In genomic region chr10:133379801-133380666, GRCh38 we compare ENCODE assay signal across 6 cellular contexts. TPM values are rescaled to one million over a fixed set of nuclear protein-coding genes. Genes with fewer than 3 reads are reported as not detected.
DNase-seq lines count a peak whose midpoint lies in the region; ATAC-seq and TF ChIP-seq lines count a peak whose summit lies in the region.

No MANE protein-coding gene starts in this region.

- no peak overlapping the region for H3K27ac ChIP-seq in CD8-positive, alpha-beta T cell (ENCODE audit: low read depth, low read length)
- H3K27ac ChIP-seq in mesodermal cell (ENCODE audit: low read depth, low read length, severe bottlenecking), result no peak overlapping the region

- intact Hi-C loops in CD8-positive, alpha-beta T cell (cut with DNase I, micrococcal nuclease), result loop anchor here (1.0 to 10.0 kb wide), 7 partner anchors 9 to 845 kb away; partner anchors contain the start of genes INPP5A (in 1 of the 2), MTG1 (in 1 of the 2), TUBGCP2 (in 1 of the 2) and ZNF511 (in 1 of the 2)

- peaks cover 6% of the 10 kb centered on the region for H3K36me3 Mint-ChIP-seq in CD8-positive, alpha-beta T cell
- H3K36me3 Mint-ChIP-seq in activated T-helper 17 cell treated with anti-CD3 and anti-CD28 coated beads, Interleukin-2, amount 50 U/mL, for 72 hours (ENCODE audit: low read depth), result no peaks in the 10 kb centered on the region

- CTCF ChIA-PET in CD8-positive, alpha-beta T cell (lab: Charles Lee), result interaction anchor here (1.7 kb wide), 1 partner anchor 9 kb away, joined by 5 read pairs; no protein-coding TSS in a partner anchor

- H3K27me3 Mint-ChIP-seq in CD8-positive, alpha-beta T cell (ENCODE audit: low read depth), result no peaks in the 10 kb centered on the region
- no peaks in the 10 kb centered on the region for H3K27me3 Mint-ChIP-seq in activated T-helper 17 cell treated with anti-CD3 and anti-CD28 coated beads, Interleukin-2, amount 50 U/mL, for 72 hours

- ATAC-seq in CD8-positive, alpha-beta T cell, result no peak
- no peak for ATAC-seq in activated T-helper 17 cell treated with anti-CD3 and anti-CD28 coated beads, Interleukin-2, amount 50 U/mL, for 72 hours (replicated peaks)
- no peak for ATAC-seq in HG03045 (IDR thresholded peaks at IDR 0.05; ENCODE audit: unreplicated experiment)

- peaks cover 13% of the 10 kb centered on the region for H3K4me1 ChIP-seq in CD8-positive, alpha-beta T cell (ENCODE audit: insufficient read depth, low read length)
- no peaks in the 10 kb centered on the region for H3K4me1 ChIP-seq in mesodermal cell (ENCODE audit: control insufficient read depth, insufficient read depth, low read length, poor library complexity, severe bottlenecking)

- no peaks in the 10 kb centered on the region for H3K27me3 ChIP-seq in CD8-positive, alpha-beta T cell (ENCODE audit: insufficient read depth, low read length)

- H3K9me3 Mint-ChIP-seq in CD8-positive, alpha-beta T cell, result no peaks in the 10 kb centered on the region
- H3K9me3 Mint-ChIP-seq in activated T-helper 17 cell treated with anti-CD3 and anti-CD28 coated beads, Interleukin-2, amount 50 U/mL, for 72 hours, result no peaks in the 10 kb centered on the region

- H3K36me3 ChIP-seq in CD8-positive, alpha-beta T cell (ENCODE audit: insufficient read depth, low read length), result no peaks in the 10 kb centered on the region
- H3K36me3 ChIP-seq in mesodermal cell (ENCODE audit: control insufficient read depth, insufficient read depth, low read length), result peaks cover 14% of the 10 kb centered on the region

- no peak overlapping the region for H3K27ac Mint-ChIP-seq in CD8-positive, alpha-beta T cell
- no peak overlapping the region for H3K27ac Mint-ChIP-seq in activated T-helper 17 cell treated with anti-CD3 and anti-CD28 coated beads, Interleukin-2, amount 50 U/mL, for 72 hours

- no peaks in the 10 kb centered on the region for H3K9me3 ChIP-seq in CD8-positive, alpha-beta T cell (ENCODE audit: low read length)
- no peaks in the 10 kb centered on the region for H3K9me3 ChIP-seq in mesodermal cell (ENCODE audit: control insufficient read depth, low read length)

- POLR2A ChIA-PET in CD8-positive, alpha-beta T cell (lab: Charles Lee), result interaction anchor here (0.6 to 6.1 kb wide), 3 partner anchors 9 to 59 kb away, joined by 3 to 38 read pairs (median 5); no protein-coding TSS in a partner anchor

- H3K4me3 ChIP-seq in CD8-positive, alpha-beta T cell (ENCODE audit: low read depth, low read length), result peak overlapping the region; percentile 57
- peak overlapping the region; percentile 56 for H3K4me3 ChIP-seq in mesodermal cell (ENCODE audit: extremely low read depth, insufficient read depth, low read length, poor library complexity, severe bottlenecking)

- H3K4me1 Mint-ChIP-seq in CD8-positive, alpha-beta T cell (ENCODE audit: low read depth), result peaks cover 7% of the 10 kb centered on the region
- no peaks in the 10 kb centered on the region for H3K4me1 Mint-ChIP-seq in activated T-helper 17 cell treated with anti-CD3 and anti-CD28 coated beads, Interleukin-2, amount 50 U/mL, for 72 hours

- TF ChIP-seq CTCF in CD8-positive, alpha-beta T cell (IDR thresholded peaks at IDR 0.05), result no peak

- DNase-seq in CD8-positive, alpha-beta T cell, result no peak
- no peak for DNase-seq in stimulated activated CD4-positive, alpha-beta T cell treated with anti-CD3 and anti-CD28 coated beads, Interleukin-2, amount 100 ng/mL, for 24 hours
- no peak for DNase-seq in stimulated activated CD4-positive, alpha-beta T cell treated with anti-CD3 and anti-CD28 coated beads, Interleukin-12 subunit alpha, Interleukin-12 subunit beta, amount 100 ng/mL, for 4 hours

- 93% methylated on average over 33 of the region's 36 CpGs for WGBS in mesodermal cell (ENCODE audit: insufficient coverage in 2 of 2), 2 experiments

- peak overlapping the region; percentile 76 for H3K4me3 Mint-ChIP-seq in CD8-positive, alpha-beta T cell
- H3K4me3 Mint-ChIP-seq in activated T-helper 17 cell treated with anti-CD3 and anti-CD28 coated beads, Interleukin-2, amount 50 U/mL, for 72 hours, result peak overlapping the region; percentile 46

RNA-seq across cellular contexts. Expression of gene PAOX, which starts 1.0 kb away (rescaled TPM):
- 1 to 10 TPM; 2.4 to 3.5 TPM for total RNA-seq in CD8-positive, alpha-beta T cell
- 1 to 10 TPM; 3.0 to 9.2 TPM for total RNA-seq in activated T-helper 17 cell treated with anti-CD3 and anti-CD28 coated beads, Interleukin-2, amount 50 U/mL, for 72 hours
- 5.7 TPM for polyA plus RNA-seq in mesodermal cell (2013, experiment 1 of 2)
- 4.6 TPM for polyA plus RNA-seq in mesodermal cell (2013, experiment 2 of 2)

RNA-seq across cellular contexts. Expression of gene ECHS1, which starts 6.9 kb away (rescaled TPM):
- total RNA-seq in CD8-positive, alpha-beta T cell, result 1 to 10 TPM; 7.9 to 8.5 TPM
- total RNA-seq in activated T-helper 17 cell treated with anti-CD3 and anti-CD28 coated beads, Interleukin-2, amount 50 U/mL, for 72 hours, result 10 to 100 TPM; 61.3 to 73.8 TPM
- polyA plus RNA-seq in mesodermal cell (2013, experiment 1 of 2), result 89.1 TPM
- 76.0 TPM for polyA plus RNA-seq in mesodermal cell (2013, experiment 2 of 2)

RNA-seq across cellular contexts. Expression of gene MTG1, which starts 13.9 kb away (rescaled TPM):
- 10 to 100 TPM; 30.2 to 31.0 TPM for total RNA-seq in CD8-positive, alpha-beta T cell
- 10 to 100 TPM; 38.9 to 58.8 TPM for total RNA-seq in activated T-helper 17 cell treated with anti-CD3 and anti-CD28 coated beads, Interleukin-2, amount 50 U/mL, for 72 hours
- 45.7 TPM for polyA plus RNA-seq in mesodermal cell (2013, experiment 1 of 2)
- polyA plus RNA-seq in mesodermal cell (2013, experiment 2 of 2), result 39.1 TPM

RNA-seq across cellular contexts. Expression of gene FUOM, which starts 22.2 kb away (rescaled TPM):
- 1 to 10 TPM; 7.9 to 10.0 TPM for total RNA-seq in CD8-positive, alpha-beta T cell
- 10 to 100 TPM; 13.8 to 21.9 TPM for total RNA-seq in activated T-helper 17 cell treated with anti-CD3 and anti-CD28 coated beads, Interleukin-2, amount 50 U/mL, for 72 hours
- 20.2 TPM for polyA plus RNA-seq in mesodermal cell (2013, experiment 1 of 2)
- polyA plus RNA-seq in mesodermal cell (2013, experiment 2 of 2), result 22.7 TPM

RNA-seq across cellular contexts. Expression of gene PRAP1, which starts 32.9 kb away (rescaled TPM):
- total RNA-seq in CD8-positive, alpha-beta T cell, result not detected
- total RNA-seq in activated T-helper 17 cell treated with anti-CD3 and anti-CD28 coated beads, Interleukin-2, amount 50 U/mL, for 72 hours, result not detected
- not detected for polyA plus RNA-seq in mesodermal cell (2013, experiment 1 of 2)
- not detected for polyA plus RNA-seq in mesodermal cell (2013, experiment 2 of 2)

Comparison
In these comparisons a context has a peak if more than half of its experiments do, and no peak if none do; other contexts are left out.
1. RNA of gene ECHS1, which starts 6.9 kb away (total RNA-seq): 61.3 to 73.8 TPM in activated T-helper 17 cell treated with anti-CD3 and anti-CD28 coated beads, Interleukin-2, amount 50 U/mL, for 72 hours; 7.9 to 8.5 TPM in CD8-positive, alpha-beta T cell; every median in the first group is over 4 times any median in the second.